20 cellular contexts compared by ENCODE assay signal in genomic region chr11:86060544-86060943, GRCh38. TPM values are rescaled to one million over a fixed set of nuclear protein-coding genes. Genes with fewer than 3 reads are reported as not detected.
A peak's percentile ranks its signal among the peaks of the same experiment; 100 is the strongest.
DNase-seq lines count a peak whose midpoint lies in the region; ATAC-seq, FAIRE-seq and TF ChIP-seq lines count a peak whose summit lies in the region.
"Had no signal": no experiment of that assay in that cellular context is flagged by ENCODE, and none has a peak within 500 bp of the region (broad histone marks: within the 10 kb centered on the region; RNA-seq: fewer than 3 reads in every experiment).

No MANE protein-coding gene starts in this region.

- CTCF ChIA-PET in activated CD4-positive, alpha-beta T cell treated with anti-CD3 and anti-CD28 coated beads for 36 hours (lab: Charles Lee), result interaction anchor here (0.7 to 1.6 kb wide), 2 partner anchors 20 to 102 kb away, joined by 3 to 4 read pairs; no protein-coding TSS in a partner anchor

- H3K36me3 Mint-ChIP-seq in activated CD4-positive, alpha-beta T cell treated with anti-CD3 and anti-CD28 coated beads for 36 hours (ENCODE audit: low read depth), result peaks cover 41% of the 10 kb centered on the region
- peaks cover 22% of the 10 kb centered on the region for H3K36me3 Mint-ChIP-seq in activated naive CD8-positive, alpha-beta T cell treated with anti-CD3 and anti-CD28 coated beads, Interleukin-2, amount 50 U/mL, for 24 hours (ENCODE audit: low read depth)
- peaks cover 15% of the 10 kb centered on the region for H3K36me3 Mint-ChIP-seq in natural killer cell treated with Interleukin-12 subunit alpha and Interleukin-12 subunit beta and Interleukin-15 and Interleukin-18, amount 100 ng/mL, for 72 hours

- POLR2A ChIA-PET in activated CD4-positive, alpha-beta T cell treated with anti-CD3 and anti-CD28 coated beads for 36 hours (lab: Charles Lee), result no interaction called here

- DNase-seq in activated CD4-positive, alpha-beta T cell treated with anti-CD3 and anti-CD28 coated beads for 36 hours, result no peak
- DNase-seq in activated CD4-positive, alpha-beta T cell treated with anti-CD3 and anti-CD28 coated beads, Interleukin-2, amount 50 U/mL, for 1 hour, result no peak
- DNase-seq in H54 (ENCODE audit: insufficient read length, low spot score) (no peak), NCI-H1048 (lab: John Stamatoyannopoulos, UW) (no peak), islet precursor cell (no peak)
- no peak for DNase-seq in activated naive CD8-positive, alpha-beta T cell treated with anti-CD3 and anti-CD28 coated beads, Interleukin-2, amount 50 U/mL, for 24 hours
- DNase-seq in natural killer cell treated with Interleukin-12 subunit alpha and Interleukin-12 subunit beta and Interleukin-15 and Interleukin-18, amount 100 ng/mL, for 72 hours (ENCODE audit: low spot score), result no peak
- no peak for DNase-seq in effector CD4-positive, alpha-beta T cell
- DNase-seq: activated CD4-positive, alpha-beta T cell treated with anti-CD3 and anti-CD28 coated beads, Interleukin-2, amount 50 U/mL, for 48 hours; activated gamma-delta T cell treated with Interleukin-2 at 50 U/mL for 16 hours; colonic mucosa; hypothalamus; kidney glomerular epithelial cell; MG63; NCI-H1694 treated with DMSO at 0.1 percent for 48 hours; NCI-H345; nephron progenitor cell; NK-92 treated with Interleukin-12 subunit alpha and Interleukin-12 subunit beta, amount 100 ng/mL, for 24 hours; spleen had no signal

- H3K27me3 Mint-ChIP-seq in activated CD4-positive, alpha-beta T cell treated with anti-CD3 and anti-CD28 coated beads for 36 hours, result no peaks in the 10 kb centered on the region
- no peaks in the 10 kb centered on the region for H3K27me3 Mint-ChIP-seq in activated naive CD8-positive, alpha-beta T cell treated with anti-CD3 and anti-CD28 coated beads, Interleukin-2, amount 50 U/mL, for 24 hours
- no peaks in the 10 kb centered on the region for H3K27me3 Mint-ChIP-seq in natural killer cell treated with Interleukin-12 subunit alpha and Interleukin-12 subunit beta and Interleukin-15 and Interleukin-18, amount 100 ng/mL, for 72 hours
- H3K27me3 Mint-ChIP-seq: type B pancreatic cell had no signal

- no peak for ATAC-seq in activated CD4-positive, alpha-beta T cell treated with anti-CD3 and anti-CD28 coated beads for 36 hours
- no peak for ATAC-seq in activated naive CD8-positive, alpha-beta T cell treated with anti-CD3 and anti-CD28 coated beads, Interleukin-2, amount 50 U/mL, for 24 hours
- ATAC-seq in natural killer cell treated with Interleukin-12 subunit alpha and Interleukin-12 subunit beta and Interleukin-15 and Interleukin-18, amount 100 ng/mL, for 72 hours, result no peak

- peaks cover 5% of the 10 kb centered on the region for H3K9me3 Mint-ChIP-seq in activated CD4-positive, alpha-beta T cell treated with anti-CD3 and anti-CD28 coated beads for 36 hours (ENCODE audit: low read depth)
- H3K9me3 Mint-ChIP-seq in activated naive CD8-positive, alpha-beta T cell treated with anti-CD3 and anti-CD28 coated beads, Interleukin-2, amount 50 U/mL, for 24 hours, result peaks cover 8% of the 10 kb centered on the region
- no peaks in the 10 kb centered on the region for H3K9me3 Mint-ChIP-seq in natural killer cell treated with Interleukin-12 subunit alpha and Interleukin-12 subunit beta and Interleukin-15 and Interleukin-18, amount 100 ng/mL, for 72 hours

- H3K4me1 Mint-ChIP-seq in activated CD4-positive, alpha-beta T cell treated with anti-CD3 and anti-CD28 coated beads for 36 hours, result peaks cover 87% of the 10 kb centered on the region
- H3K4me1 Mint-ChIP-seq in activated naive CD8-positive, alpha-beta T cell treated with anti-CD3 and anti-CD28 coated beads, Interleukin-2, amount 50 U/mL, for 24 hours, result peaks cover 88% of the 10 kb centered on the region
- peaks cover 66 to 72% of the 10 kb centered on the region in 2 donors for H3K4me1 Mint-ChIP-seq in natural killer cell treated with Interleukin-12 subunit alpha and Interleukin-12 subunit beta and Interleukin-15 and Interleukin-18, amount 100 ng/mL, for 72 hours (ENCODE audit: low read depth in 2 of 2)

- TF ChIP-seq POLR2A in H54 (IDR thresholded peaks at IDR 0.05; ENCODE audit: low read depth, low read length), result no peak

- intact Hi-C loops in activated CD4-positive, alpha-beta T cell treated with anti-CD3 and anti-CD28 coated beads for 36 hours (cut with DNase I, micrococcal nuclease), result loop anchor here in 1 of 2 experiments (10.0 kb wide), 1 partner anchor 396 kb away; the partner anchor contains the start of gene CREBZF

- H3K4me3 Mint-ChIP-seq in activated CD4-positive, alpha-beta T cell treated with anti-CD3 and anti-CD28 coated beads for 36 hours, result peak overlapping the region; percentile 58
- no peak overlapping the region for H3K4me3 Mint-ChIP-seq in activated naive CD8-positive, alpha-beta T cell treated with anti-CD3 and anti-CD28 coated beads, Interleukin-2, amount 50 U/mL, for 24 hours
- H3K4me3 Mint-ChIP-seq in natural killer cell treated with Interleukin-12 subunit alpha and Interleukin-12 subunit beta and Interleukin-15 and Interleukin-18, amount 100 ng/mL, for 72 hours, result peak overlapping the region; percentile 99
- H3K4me3 Mint-ChIP-seq: nephron progenitor cell, type B pancreatic cell had no signal

- H3K27ac Mint-ChIP-seq in activated CD4-positive, alpha-beta T cell treated with anti-CD3 and anti-CD28 coated beads for 36 hours, result peak overlapping the region; percentile 74
- peak overlapping the region; percentile 86 for H3K27ac Mint-ChIP-seq in activated naive CD8-positive, alpha-beta T cell treated with anti-CD3 and anti-CD28 coated beads, Interleukin-2, amount 50 U/mL, for 24 hours
- peak overlapping the region; percentile 93 to 94 for H3K27ac Mint-ChIP-seq in natural killer cell treated with Interleukin-12 subunit alpha and Interleukin-12 subunit beta and Interleukin-15 and Interleukin-18, amount 100 ng/mL, for 72 hours
- H3K27ac Mint-ChIP-seq: nephron progenitor cell, type B pancreatic cell had no signal

- FAIRE-seq in H54 (lab: Jason Lieb, UNC), result peak; percentile 58

RNA-seq across cellular contexts. Expression of gene PICALM, which starts 8.3 kb away (rescaled TPM):
- 10 to 100 TPM; 63.8 to 88.3 TPM for total RNA-seq in activated CD4-positive, alpha-beta T cell treated with anti-CD3 and anti-CD28 coated beads for 36 hours
- 100 to 1,000 TPM; 208 to 223 TPM for total RNA-seq in natural killer cell treated with Interleukin-12 subunit alpha and Interleukin-12 subunit beta and Interleukin-15 and Interleukin-18, amount 100 ng/mL, for 72 hours
